Comparison of ENCODE assay signal across 8 cellular contexts in the genomic region with DNA sequence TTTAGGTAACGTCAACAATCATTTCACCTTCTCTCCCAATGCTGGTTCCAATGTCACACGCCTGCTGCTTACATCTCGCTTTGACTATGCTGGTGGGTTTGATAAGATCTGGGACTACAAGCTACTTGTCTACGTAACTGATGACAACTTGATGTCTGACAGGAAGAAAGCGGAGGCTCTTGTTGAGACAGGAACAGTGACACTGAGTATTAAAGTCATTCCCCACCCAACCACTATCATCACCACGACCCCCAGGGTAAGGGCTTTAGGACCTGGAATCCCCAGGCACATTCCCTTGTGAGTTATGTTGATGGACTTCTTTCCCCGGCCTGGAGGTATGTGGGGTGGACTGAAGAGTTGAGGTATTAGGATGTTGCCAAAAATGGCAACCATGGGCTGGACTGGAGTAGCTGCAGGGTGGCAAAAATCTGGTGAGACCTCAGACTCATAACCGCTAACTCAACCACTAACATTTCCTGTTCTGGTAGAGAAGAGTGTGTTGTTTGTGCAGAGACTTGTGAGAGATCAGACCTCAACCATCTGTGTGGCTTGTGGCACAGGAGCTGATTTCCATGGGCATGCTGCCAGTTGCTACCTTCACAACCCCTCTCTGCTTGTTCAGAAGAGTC. TPM values are rescaled to one million over a fixed set of nuclear protein-coding genes. Genes with fewer than 3 reads are reported as not detected.
DNase-seq lines count a peak whose midpoint lies in the region; ATAC-seq and TF ChIP-seq lines count a peak whose summit lies in the region.

No MANE protein-coding gene starts in this region.

- H3K4me3 ChIP-seq in uterus = no peak overlapping the region

- no peaks in the 10 kb centered on the region for H3K27me3 ChIP-seq in uterus

- no peak for TF ChIP-seq CTCF in uterus (IDR thresholded peaks at IDR 0.05)

- DNase-seq in activated CD4-positive, alpha-beta T cell treated with anti-CD3 and anti-CD28 coated beads for 4 hours = peak; percentile 57 to 59
- DNase-seq in germinal center (ENCODE audit: low spot score) = peak; percentile 41
- no peak for DNase-seq in uterus
- no peak for DNase-seq in NOMO-1 treated with DMSO at 0.1 percent for 48 hours (lab: John Stamatoyannopoulos, UW; ENCODE audit: unreplicated experiment)
- no peak for DNase-seq in SHP77 (lab: John Stamatoyannopoulos, UW)

- no peak overlapping the region for H3K27ac ChIP-seq in uterus

- no peaks in the 10 kb centered on the region for H3K9me3 ChIP-seq in uterus

- no peaks in the 10 kb centered on the region for H3K36me3 ChIP-seq in uterus

- TF ChIP-seq POLR2A in uterus (IDR thresholded peaks at IDR 0.05) = no peak

- no peaks in the 10 kb centered on the region for H3K4me1 ChIP-seq in uterus

- ATAC-seq in GM18520 (IDR thresholded peaks at IDR 0.05; ENCODE audit: unreplicated experiment) (peak; percentile 57), HG03159 (IDR thresholded peaks at IDR 0.05; ENCODE audit: unreplicated experiment) (peak; percentile 59), GM19455 (IDR thresholded peaks at IDR 0.05; ENCODE audit: unreplicated experiment) (no peak)

- intact Hi-C loops in uterus (cut with DNase I; ENCODE audit: low total_unique reads) = no loop called here

RNA-seq across cellular contexts. Expression of a gene that starts 59.2 kb away (rescaled TPM):
- 1 to 10 TPM in 3 of 4 donors, not detected in 1; 5.4 to 7.9 (median 5.9) TPM for total RNA-seq in uterus

Comparison
In these comparisons a context has a peak if more than half of its experiments do, and no peak if none do; other contexts are left out.
1. DNase-seq: peak in activated CD4-positive, alpha-beta T cell treated with anti-CD3 and anti-CD28 coated beads for 4 hours (2 of 2) and germinal center (single experiment); none in uterus (0 of 2), NOMO-1 treated with DMSO at 0.1 percent for 48 hours (single experiment) and SHP77 (0 of 2).